1 cellular context compared by ENCODE assay signal in the genomic region with DNA sequence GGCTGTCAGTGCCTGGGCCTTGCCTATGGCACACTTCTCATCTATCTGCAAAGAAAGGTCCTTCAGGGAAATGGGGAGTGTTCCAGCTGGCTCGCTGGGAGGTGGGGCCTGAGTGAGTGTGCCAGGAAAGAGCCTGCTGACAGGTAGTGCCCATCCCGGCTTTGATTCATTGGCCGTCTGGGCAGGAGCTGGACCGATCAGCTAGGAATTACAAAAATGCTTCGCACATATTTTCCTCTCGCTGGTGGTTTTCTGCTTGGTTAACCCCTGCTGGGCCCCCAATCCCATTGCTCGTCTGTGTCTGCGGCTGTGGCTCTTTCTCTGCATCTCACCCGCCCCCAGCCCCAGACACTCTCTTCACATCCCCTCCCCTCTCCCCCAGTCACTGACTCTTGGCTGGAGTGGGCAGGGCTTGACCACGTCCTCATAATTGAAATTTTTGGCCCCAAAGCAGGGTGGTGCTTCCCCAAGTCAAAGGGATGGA.
TF ChIP-seq lines count a peak whose summit lies in the region.

No MANE protein-coding gene starts in this region.

TF ChIP-seq in A549, 52 proteins besides CTCF, POLR2A, EP300 and RAD21:
- TF ChIP-seq HOXB5 (CRISPR knock-in tag; IDR thresholded peaks at IDR 0.05) (peak; percentile 89), PBX3 (IDR thresholded peaks at IDR 0.05) (peak; percentile 73), MAX (IDR thresholded peaks at IDR 0.05) (peak; percentile 82), FOSL2 (IDR thresholded peaks at IDR 0.05) (no peak), FOSL2 (CRISPR knock-in tag; IDR thresholded peaks at IDR 0.05) (peak; percentile 37), JUN (IDR thresholded peaks at IDR 0.05) (peak; percentile 65 to 70; a peak in 3 of 5 replicates), JUNB (IDR thresholded peaks at IDR 0.05) (peak; percentile 32; the same call in 1 of the 2 replicates), HDAC2 (IDR thresholded peaks at IDR 0.05) (no peak), GATA3 (IDR thresholded peaks at IDR 0.05; ENCODE audit: borderline replicate concordance) (peak; percentile 88; the same call in 1 of the 2 replicates), ZFP36 (IDR thresholded peaks at IDR 0.05; ENCODE audit: borderline replicate concordance, partially characterized antibody) (no peak), NR3C1 (IDR thresholded peaks at IDR 0.05) (no peak)
- TF ChIP-seq, protein P1, sequence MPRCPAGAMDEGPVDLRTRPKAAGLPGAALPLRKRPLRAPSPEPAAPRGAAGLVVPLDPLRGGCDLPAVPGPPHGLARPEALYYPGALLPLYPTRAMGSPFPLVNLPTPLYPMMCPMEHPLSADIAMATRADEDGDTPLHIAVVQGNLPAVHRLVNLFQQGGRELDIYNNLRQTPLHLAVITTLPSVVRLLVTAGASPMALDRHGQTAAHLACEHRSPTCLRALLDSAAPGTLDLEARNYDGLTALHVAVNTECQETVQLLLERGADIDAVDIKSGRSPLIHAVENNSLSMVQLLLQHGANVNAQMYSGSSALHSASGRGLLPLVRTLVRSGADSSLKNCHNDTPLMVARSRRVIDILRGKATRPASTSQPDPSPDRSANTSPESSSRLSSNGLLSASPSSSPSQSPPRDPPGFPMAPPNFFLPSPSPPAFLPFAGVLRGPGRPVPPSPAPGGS (IDR thresholded peaks at IDR 0.05) = peak; percentile 31; the same call in 1 of the 3 replicates
